ENCODE assay signal across 11 cellular contexts in the genomic region with DNA sequence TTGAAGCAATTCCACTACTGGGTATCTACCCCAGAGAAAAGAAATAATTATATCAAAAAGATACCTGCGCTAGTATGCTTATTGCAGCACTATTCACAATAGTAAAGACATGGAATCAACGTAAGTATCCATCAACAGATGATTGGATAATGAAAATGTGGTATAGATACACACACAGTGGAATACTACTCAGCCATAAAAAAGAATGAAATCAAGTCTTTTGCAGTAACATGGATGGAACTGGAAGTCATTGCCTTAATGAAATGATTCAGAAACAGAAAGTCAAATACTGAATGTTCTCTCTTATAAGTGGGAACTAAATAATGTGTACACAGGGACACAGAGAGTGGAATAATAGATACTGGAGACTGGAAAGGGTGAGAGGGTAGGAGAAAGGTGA.
"Had no signal": no experiment of that assay in that cellular context is flagged by ENCODE, and none has a peak within 500 bp of the region (broad histone marks: within the 10 kb centered on the region; RNA-seq: fewer than 3 reads in every experiment).

No MANE protein-coding gene starts in this region.

- H3K9ac ChIP-seq: GM23248 had no signal

- H3K4me1 ChIP-seq: HAP-1 had no signal

- ATAC-seq: GM23338, HCT116 had no signal

- H3K4me3 ChIP-seq: GM23248, GM23338, HAP-1 had no signal

- H3K27ac ChIP-seq: GM23248 had no signal

- DNase-seq: GM23248, GOT3, H7, H9, HCEC 1CT, HFFc6 had no signal

- H3K9me3 ChIP-seq: HAP-1 had no signal

- H3K4me2 ChIP-seq: GM23338 had no signal

- FAIRE-seq: H1, H54 had no signal

- H2AFZ ChIP-seq: GM23248, GM23338 had no signal

- H3K36me3 ChIP-seq: HAP-1 had no signal
